Comparison of ENCODE assay signal across 20 cellular contexts in the genomic region with DNA sequence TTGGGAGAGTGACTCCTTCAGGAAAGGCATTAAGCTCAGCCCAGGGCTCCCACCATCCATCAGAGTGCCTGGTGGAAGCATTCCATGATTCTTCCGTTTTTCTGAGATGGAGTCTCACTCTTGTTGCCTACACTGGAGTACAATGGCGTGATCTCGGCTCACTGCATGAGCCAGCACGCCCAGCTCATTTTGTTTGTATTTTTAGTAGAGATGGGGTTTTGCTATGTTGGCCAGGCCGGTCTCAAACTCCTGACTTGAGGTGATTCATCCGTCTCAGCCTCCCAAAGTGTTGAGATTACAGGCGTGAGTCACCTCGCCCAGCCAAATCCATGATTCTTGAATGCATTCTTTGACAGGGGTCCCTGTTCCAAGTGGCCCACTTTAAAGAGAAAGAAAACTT. TPM values are rescaled to one million over a fixed set of nuclear protein-coding genes. Genes with fewer than 3 reads are reported as not detected.
DNase-seq lines count a peak whose midpoint lies in the region; ATAC-seq and TF ChIP-seq lines count a peak whose summit lies in the region.
"Had no signal": no experiment of that assay in that cellular context is flagged by ENCODE, and none has a peak within 500 bp of the region (broad histone marks: within the 10 kb centered on the region; RNA-seq: fewer than 3 reads in every experiment).

No MANE protein-coding gene starts in this region.

- H3K4me1 ChIP-seq in H9 (ENCODE audit: insufficient read depth, low read length) (no peaks in the 10 kb centered on the region), adipocyte (ENCODE audit: control insufficient read depth, insufficient read depth, low read length) (no peaks in the 10 kb centered on the region), heart left ventricle (peaks cover 0 to 8% (median 0%) of the 10 kb centered on the region in 12 donors)
- H3K4me1 ChIP-seq: vagina had no signal

- DNase-seq in H9: peak; percentile 12
- peak; percentile 26 for DNase-seq in adipocyte (ENCODE audit: low read depth)
- DNase-seq in fibroblast of mammary gland (ENCODE audit: low read depth): peak; percentile 50
- no peak for DNase-seq in progenitor cell of endocrine pancreas (ENCODE audit: low spot score, unreplicated experiment)
- no peak for DNase-seq in activated T-helper 1 cell treated with anti-CD3 and anti-CD28 coated beads, Interleukin-12 subunit alpha, Interleukin-12 subunit beta, Interleukin-2, Interleukin-4 antibody, amounts not matched to agents 30 ng/mL and 10 ng/mL and 1 ng/mL, durations not matched to agents 14 hours and 24 hours and 36 hours (ENCODE audit: low spot score)
- no peak for DNase-seq in heart left ventricle
- no peak for DNase-seq in DMS53 treated with DMSO at 0.1 percent for 48 hours (lab: John Stamatoyannopoulos, UW; ENCODE audit: unreplicated experiment)
- no peak for DNase-seq in NCI-H146 treated with DMSO at 0.1 percent for 48 hours (lab: John Stamatoyannopoulos, UW; ENCODE audit: unreplicated experiment)
- DNase-seq: activated CD4-positive, alpha-beta T cell treated with anti-CD3 and anti-CD28 coated beads for 4 hours; activated CD8-positive, alpha-beta memory T cell treated with anti-CD3 and anti-CD28 coated beads, Interleukin-2, amount 50 U/mL, for 4 hours; activated naive CD4-positive, alpha-beta T cell treated with Interleukin-2 at 50 U/mL for 16 hours; AML-193; central memory CD4-positive, alpha-beta T cell; glutamatergic neuron; immature natural killer cell; KBM-7; NCI-H1436 treated with DMSO at 0.1 percent for 48 hours; NCI-H446; T-helper 9 cell had no signal

- TF ChIP-seq POLR2A in heart left ventricle (IDR thresholded peaks at IDR 0.05): no peak

- no peaks in the 10 kb centered on the region for H3K79me2 ChIP-seq in H9 (ENCODE audit: insufficient read depth, low read length)

- no peak overlapping the region for H3K4me2 ChIP-seq in H9 (ENCODE audit: insufficient read depth, insufficient read length, low read length)

- no peak overlapping the region for H2BK12ac ChIP-seq in H9 (ENCODE audit: insufficient read length, low read depth, low read length)

- H4K20me1 ChIP-seq in H9 (ENCODE audit: control insufficient read depth, insufficient read depth, insufficient read length): no peaks in the 10 kb centered on the region

- H4K5ac ChIP-seq in H9 (ENCODE audit: insufficient read length, low read depth, low read length): no peak overlapping the region

- H3K14ac ChIP-seq in H9 (ENCODE audit: insufficient read depth, low read length): no peak overlapping the region

- H3K27me3 Mint-ChIP-seq in H9 (ENCODE audit: low read depth) (peaks cover 3% of the 10 kb centered on the region), progenitor cell of endocrine pancreas (peaks cover 9% of the 10 kb centered on the region)
- no peaks in the 10 kb centered on the region for H3K27me3 Mint-ChIP-seq in activated T-helper 1 cell treated with anti-CD3 and anti-CD28 coated beads, Interleukin-12 subunit alpha, Interleukin-12 subunit beta, Interleukin-2, Interleukin-4 antibody, amounts not matched to agents 30 ng/mL and 10 ng/mL and 1 ng/mL, durations not matched to agents 14 hours and 24 hours and 36 hours (ENCODE audit: insufficient read depth)

- H3K4ac ChIP-seq in H9 (ENCODE audit: low read depth, low read length): no peak overlapping the region

- H3K9me3 Mint-ChIP-seq in H9 (no peaks in the 10 kb centered on the region), progenitor cell of endocrine pancreas (ENCODE audit: low read depth) (no peaks in the 10 kb centered on the region)
- H3K9me3 Mint-ChIP-seq in activated T-helper 1 cell treated with anti-CD3 and anti-CD28 coated beads, Interleukin-12 subunit alpha, Interleukin-12 subunit beta, Interleukin-2, Interleukin-4 antibody, amounts not matched to agents 30 ng/mL and 10 ng/mL and 1 ng/mL, durations not matched to agents 14 hours and 24 hours and 36 hours: no peaks in the 10 kb centered on the region
- H3K9me3 Mint-ChIP-seq: immature natural killer cell had no signal

- no peak overlapping the region for H3K9ac ChIP-seq in H9 (ENCODE audit: extremely low read depth, insufficient read length, low read length)
- no peak overlapping the region for H3K9ac ChIP-seq in adipocyte (ENCODE audit: low read length)

- no peak overlapping the region for H2BK120ac ChIP-seq in H9 (ENCODE audit: low read depth, low read length, poor library complexity, severe bottlenecking)

- H3K27ac ChIP-seq in H9 (ENCODE audit: insufficient read length, low read depth, low read length) (no peak overlapping the region), heart left ventricle (no peak overlapping the region)
- H3K27ac ChIP-seq: vagina had no signal

- H3K23me2 ChIP-seq in H9 (ENCODE audit: insufficient read length, low read depth, low read length, poor library complexity, severe bottlenecking): no peaks in the 10 kb centered on the region

- H3K27ac Mint-ChIP-seq in H9: no peak overlapping the region
- H3K27ac Mint-ChIP-seq in progenitor cell of endocrine pancreas: peak overlapping the region; percentile 4
- no peak overlapping the region for H3K27ac Mint-ChIP-seq in activated T-helper 1 cell treated with anti-CD3 and anti-CD28 coated beads, Interleukin-12 subunit alpha, Interleukin-12 subunit beta, Interleukin-2, Interleukin-4 antibody, amounts not matched to agents 30 ng/mL and 10 ng/mL and 1 ng/mL, durations not matched to agents 14 hours and 24 hours and 36 hours

- H3K4me3 ChIP-seq in adipocyte (ENCODE audit: low read length): no peak overlapping the region
- H3K4me3 ChIP-seq in fibroblast of mammary gland (ENCODE audit: control insufficient read depth, low read depth, low read length): no peak overlapping the region
- H3K4me3 ChIP-seq in heart left ventricle: no peak overlapping the region
- H3K4me3 ChIP-seq: vagina had no signal

- no peak overlapping the region for H3K56ac ChIP-seq in H9 (ENCODE audit: insufficient read length, low read depth, low read length)

- no peak overlapping the region for H2AK5ac ChIP-seq in H9 (ENCODE audit: insufficient read length, low read length)

- H3T11ph ChIP-seq in H9 (ENCODE audit: low read length): no peak overlapping the region

- H3K9me3 ChIP-seq in H9 (ENCODE audit: control insufficient read depth, low read depth, low read length): no peaks in the 10 kb centered on the region
- no peaks in the 10 kb centered on the region for H3K9me3 ChIP-seq in adipocyte (ENCODE audit: control insufficient read depth, low read length)
- H3K9me3 ChIP-seq in heart left ventricle: no peaks in the 10 kb centered on the region
- H3K9me3 ChIP-seq: vagina had no signal

- H3K23ac ChIP-seq in H9 (ENCODE audit: insufficient read length, low read depth, low read length): no peak overlapping the region

- WGBS in H9 (ENCODE audit: extremely low coverage, insufficient read length, low lambda C conversion rate): no CpG with 5 or more reads among the region's 8 CpGs
- WGBS in heart left ventricle, 4 donors: 73 to 89% (median 81%) methylated on average over 8 of the region's 8 CpGs

- no peak overlapping the region for H2AFZ ChIP-seq in H9 (ENCODE audit: low read length)

- H3K4me3 Mint-ChIP-seq in H9 (no peak overlapping the region), progenitor cell of endocrine pancreas (ENCODE audit: low read depth) (no peak overlapping the region)
- H3K4me3 Mint-ChIP-seq in activated T-helper 1 cell treated with anti-CD3 and anti-CD28 coated beads, Interleukin-12 subunit alpha, Interleukin-12 subunit beta, Interleukin-2, Interleukin-4 antibody, amounts not matched to agents 30 ng/mL and 10 ng/mL and 1 ng/mL, durations not matched to agents 14 hours and 24 hours and 36 hours: no peak overlapping the region

- H3K4me1 Mint-ChIP-seq in H9: peaks cover 8 to 12% of the 10 kb centered on the region in 2 experiments
- peaks cover 3% of the 10 kb centered on the region for H3K4me1 Mint-ChIP-seq in progenitor cell of endocrine pancreas (ENCODE audit: low read depth)
- H3K4me1 Mint-ChIP-seq in activated T-helper 1 cell treated with anti-CD3 and anti-CD28 coated beads, Interleukin-12 subunit alpha, Interleukin-12 subunit beta, Interleukin-2, Interleukin-4 antibody, amounts not matched to agents 30 ng/mL and 10 ng/mL and 1 ng/mL, durations not matched to agents 14 hours and 24 hours and 36 hours (ENCODE audit: low read depth): peaks cover 24% of the 10 kb centered on the region

- intact Hi-C loops in activated T-helper 1 cell treated with anti-CD3 and anti-CD28 coated beads, Interleukin-12 subunit alpha, Interleukin-12 subunit beta, Interleukin-2, Interleukin-4 antibody, amounts not matched to agents 30 ng/mL and 10 ng/mL and 1 ng/mL, durations not matched to agents 14 hours and 24 hours and 36 hours (cut with micrococcal nuclease): no loop called here
- intact Hi-C loops in heart left ventricle (cut with DNase I): no loop called here

- no peak overlapping the region for H4K91ac ChIP-seq in H9 (ENCODE audit: insufficient read length, low read depth, low read length)

- H2BK15ac ChIP-seq in H9 (ENCODE audit: low read depth, low read length): no peak overlapping the region

- H4K8ac ChIP-seq in H9 (replicated peaks; ENCODE audit: insufficient read length, low read depth, low read length): no peak overlapping the region

- H3K27me3 ChIP-seq in H9 (ENCODE audit: insufficient read depth, low read length): no peaks in the 10 kb centered on the region
- H3K27me3 ChIP-seq in adipocyte (replicated peaks; ENCODE audit: control insufficient read depth, insufficient read depth, low read length): no peaks in the 10 kb centered on the region
- no peaks in the 10 kb centered on the region for H3K27me3 ChIP-seq in heart left ventricle
- H3K27me3 ChIP-seq: vagina had no signal

- H3K36me3 Mint-ChIP-seq in H9 (ENCODE audit: insufficient read depth in 1 of 3, low read depth in 3 of 3): no peaks in the 10 kb centered on the region
- H3K36me3 Mint-ChIP-seq in progenitor cell of endocrine pancreas (ENCODE audit: insufficient read depth): no peaks in the 10 kb centered on the region
- peaks cover 26% of the 10 kb centered on the region for H3K36me3 Mint-ChIP-seq in activated T-helper 1 cell treated with anti-CD3 and anti-CD28 coated beads, Interleukin-12 subunit alpha, Interleukin-12 subunit beta, Interleukin-2, Interleukin-4 antibody, amounts not matched to agents 30 ng/mL and 10 ng/mL and 1 ng/mL, durations not matched to agents 14 hours and 24 hours and 36 hours (ENCODE audit: low read depth)

- no peak for ATAC-seq in heart left ventricle

- H2BK20ac ChIP-seq in H9 (ENCODE audit: low read depth, low read length, poor library complexity, severe bottlenecking): no peak overlapping the region

- H2BK5ac ChIP-seq in H9 (ENCODE audit: insufficient read length, low read length): no peak overlapping the region

- no peaks in the 10 kb centered on the region for H3K79me1 ChIP-seq in H9 (ENCODE audit: insufficient read depth, low read depth, low read length, poor library complexity, severe bottlenecking)

- H3K36me3 ChIP-seq in adipocyte (ENCODE audit: control insufficient read depth, insufficient read depth, low read length, severe bottlenecking) (peaks cover 7% of the 10 kb centered on the region), heart left ventricle (peaks cover 0 to 35% (median 12%) of the 10 kb centered on the region in 9 donors)

- H3K18ac ChIP-seq in H9 (ENCODE audit: insufficient read length, low read depth, low read length): no peak overlapping the region

- no peak for TF ChIP-seq CTCF in H9 (conservative IDR thresholded peaks at IDR 0.05)
- no peak for TF ChIP-seq CTCF in fibroblast of mammary gland (conservative IDR thresholded peaks at IDR 0.05; ENCODE audit: control insufficient read depth, insufficient read depth, low read depth, low read length)
- no peak for TF ChIP-seq CTCF in progenitor cell of endocrine pancreas (IDR thresholded peaks at IDR 0.05; ENCODE audit: unreplicated experiment)
- TF ChIP-seq CTCF in heart left ventricle (IDR thresholded peaks at IDR 0.05): no peak

RNA-seq across cellular contexts. Expression of gene MIS12, which starts 23.1 kb away (rescaled TPM):
- total RNA-seq in H9 (2021): 28.6 and 30.7 TPM in 2 replicates
- total RNA-seq in progenitor cell of endocrine pancreas: 27.4 and 30.0 TPM in 2 replicates
- 38.1 and 39.6 TPM in 2 replicates for total RNA-seq in activated T-helper 1 cell treated with anti-CD3 and anti-CD28 coated beads, Interleukin-12 subunit alpha, Interleukin-12 subunit beta, Interleukin-2, Interleukin-4 antibody, amounts not matched to agents 30 ng/mL and 10 ng/mL and 1 ng/mL, durations not matched to agents 14 hours and 24 hours and 36 hours
- 10 to 100 TPM in 5 of 9 donors, 1 to 10 TPM in 4; 6.6 to 12.1 (median 11.0) TPM for total RNA-seq in heart left ventricle
- polyA plus RNA-seq in heart left ventricle: 10 to 100 TPM in 1 of 2 donors, 1 to 10 TPM in 1; 5.2 to 14.2 TPM

RNA-seq across cellular contexts. Expression of gene DERL2, which starts 23.5 kb away (rescaled TPM):
- 83.2 and 85.6 TPM in 2 replicates for total RNA-seq in H9 (2021)
- 84.6 and 94.4 TPM in 2 replicates for total RNA-seq in progenitor cell of endocrine pancreas
- 71.7 and 73.2 TPM in 2 replicates for total RNA-seq in activated T-helper 1 cell treated with anti-CD3 and anti-CD28 coated beads, Interleukin-12 subunit alpha, Interleukin-12 subunit beta, Interleukin-2, Interleukin-4 antibody, amounts not matched to agents 30 ng/mL and 10 ng/mL and 1 ng/mL, durations not matched to agents 14 hours and 24 hours and 36 hours
- 10 to 100 TPM; 21.8 to 42.9 (median 29.5) TPM for total RNA-seq in heart left ventricle
- polyA plus RNA-seq in heart left ventricle: 10 to 100 TPM; 36.4 to 48.1 TPM

RNA-seq across cellular contexts. Expression of gene DHX33, which starts 40.7 kb away (rescaled TPM):
- total RNA-seq in H9 (2021) (66.7 and 69.9 TPM in 2 replicates), progenitor cell of endocrine pancreas (26.0 and 26.9 TPM in 2 replicates), heart left ventricle (1 to 10 TPM; 4.7 to 8.6 (median 7.5) TPM)
- total RNA-seq in activated T-helper 1 cell treated with anti-CD3 and anti-CD28 coated beads, Interleukin-12 subunit alpha, Interleukin-12 subunit beta, Interleukin-2, Interleukin-4 antibody, amounts not matched to agents 30 ng/mL and 10 ng/mL and 1 ng/mL, durations not matched to agents 14 hours and 24 hours and 36 hours: 38.0 and 41.8 TPM in 2 replicates
- 1 to 10 TPM; 2.1 to 5.6 TPM for polyA plus RNA-seq in heart left ventricle

Comparison
In these comparisons a context has a peak if more than half of its experiments do, and no peak if none do; other contexts are left out.
1. DNase-seq: peak in H9 (single experiment), adipocyte (single experiment) and fibroblast of mammary gland (single experiment); none in progenitor cell of endocrine pancreas (single experiment), activated T-helper 1 cell treated with anti-CD3 and anti-CD28 coated beads, Interleukin-12 subunit alpha, Interleukin-12 subunit beta, Interleukin-2, Interleukin-4 antibody, amounts not matched to agents 30 ng/mL and 10 ng/mL and 1 ng/mL, durations not matched to agents 14 hours and 24 hours and 36 hours (single experiment), heart left ventricle (0 of 5), DMS53 treated with DMSO at 0.1 percent for 48 hours (single experiment) and NCI-H146 treated with DMSO at 0.1 percent for 48 hours (single experiment).